ENCODE assay signal across 8 cellular contexts in genomic region chr4:184734758-184735157, GRCh38. TPM values are rescaled to one million over a fixed set of nuclear protein-coding genes. Genes with fewer than 3 reads are reported as not detected.
DNase-seq lines count a peak whose midpoint lies in the region; ATAC-seq and TF ChIP-seq lines count a peak whose summit lies in the region.

No MANE protein-coding gene starts in this region.

- no peak for TF ChIP-seq POLR2A in sigmoid colon (IDR thresholded peaks at IDR 0.05)

- peaks cover 24% of the 10 kb centered on the region for H3K79me2 ChIP-seq in fibroblast of lung (ENCODE audit: control insufficient read depth, insufficient read depth, low read length)

- H3K27me3 ChIP-seq in SJSA1 (replicated peaks) (no peaks in the 10 kb centered on the region), fibroblast of lung (ENCODE audit: control insufficient read depth, insufficient read depth, low read length) (no peaks in the 10 kb centered on the region), sigmoid colon (no peaks in the 10 kb centered on the region)

- no peaks in the 10 kb centered on the region for H4K20me1 ChIP-seq in fibroblast of lung (ENCODE audit: control insufficient read depth, extremely low read depth, insufficient read depth, low read length)

- in situ Hi-C loops in KBM-7 (cut with MboI; ENCODE audit: low pct_unique_long_range_greater_than_20kb, low sequenced_read_pairs): loop anchor here (25.0 kb wide), 1 partner anchor 378 kb away; no protein-coding TSS in a partner anchor

- no peak for TF ChIP-seq EP300 in sigmoid colon (IDR thresholded peaks at IDR 0.05)

- intact Hi-C loops in sigmoid colon (cut with DNase I): loop anchor here (2.0 kb wide), 1 partner anchor 86 kb away; the partner anchor contains the start of genes CASP3 and PRIMPOL

- H3K9me3 ChIP-seq in HEK293 (ENCODE audit: control insufficient read depth, insufficient read depth, low read depth, low read length) (no peaks in the 10 kb centered on the region), SJSA1 (replicated peaks) (0 out of 2 replicates have a peak, but pooled peaks cover 3% of the 10 kb centered on the region), fibroblast of lung (ENCODE audit: control insufficient read depth, insufficient read depth, low read depth, low read length) (no peaks in the 10 kb centered on the region), sigmoid colon (no peaks in the 10 kb centered on the region)

- 22 to 47% methylated on average over 6 of the region's 6 CpGs for WGBS in sigmoid colon, 2 donors

- H3K27ac ChIP-seq in HEK293 (ENCODE audit: extremely low read depth, low read depth, low read length) (no peak overlapping the region), SJSA1 (no peak overlapping the region), fibroblast of lung (ENCODE audit: insufficient read depth, low read length) (peak overlapping the region; percentile 41), sigmoid colon (peak overlapping the region in 1 of 4 donors; percentile 68)

- no peak for ATAC-seq in GM18498 (IDR thresholded peaks at IDR 0.05; ENCODE audit: unreplicated experiment)
- ATAC-seq in GM18502 (IDR thresholded peaks at IDR 0.05; ENCODE audit: poor library complexity, unreplicated experiment): no peak
- ATAC-seq in HG02763 (IDR thresholded peaks at IDR 0.05; ENCODE audit: unreplicated experiment): no peak

- H3K9ac ChIP-seq in fibroblast of lung (ENCODE audit: insufficient read depth, low read length): no peak overlapping the region

- TF ChIP-seq CTCF in HEK293 (tag by site-specific recombination; IDR thresholded peaks at IDR 0.05) (no peak), fibroblast of lung (conservative IDR thresholded peaks at IDR 0.05 in 1 of 2, IDR thresholded peaks at IDR 0.05 in 1 of 2; ENCODE audit: low read depth in 1 of 2, low read length in 2 of 2) (no peak), sigmoid colon (IDR thresholded peaks at IDR 0.05) (no peak)

- peak overlapping the region; percentile 98 for H2AFZ ChIP-seq in fibroblast of lung (ENCODE audit: low read length)

- DNase-seq in SJSA1 (ENCODE audit: low read depth in 1 of 2, low spot score in 2 of 2): no peak
- DNase-seq in fibroblast of lung (ENCODE audit: low read depth in 2 of 2): no peak
- DNase-seq in sigmoid colon: no peak
- DNase-seq in KBM-7: no peak

- H3K4me3 ChIP-seq in HEK293 (ENCODE audit: low read depth, low read length) (peak overlapping the region; percentile 28), SJSA1 (peak overlapping the region; percentile 88), fibroblast of lung (replicated peaks in 1 of 4; ENCODE audit: control extremely low read depth in 1 of 4, insufficient read depth in 1 of 4, low read depth in 3 of 4, low read length in 4 of 4) (peak overlapping the region; percentile 83 to 98 (median 90)), sigmoid colon (peak overlapping the region in 3 of 4 donors; percentile 48 to 74 (median 67))

- H3K4me2 ChIP-seq in fibroblast of lung (ENCODE audit: extremely low read depth, insufficient read depth, low read length): peak overlapping the region; percentile 97

- CTCF ChIA-PET in HEK293 (lab: Yijun Ruan, JAX): interaction anchor here (0.5 to 1.8 kb wide), 4 partner anchors 7 to 361 kb away, joined by 3 to 9 read pairs (median 5); no protein-coding TSS in a partner anchor

- H3K4me1 ChIP-seq in HEK293 (ENCODE audit: control insufficient read depth, insufficient read depth, low read length) (0 out of 2 replicates have a peak, but pooled peaks cover 2% of the 10 kb centered on the region), SJSA1 (replicated peaks) (peaks cover 24% of the 10 kb centered on the region), fibroblast of lung (ENCODE audit: control insufficient read depth, extremely low read depth, insufficient read depth, low read length) (peaks cover 2% of the 10 kb centered on the region), sigmoid colon (peaks cover 3 to 17% (median 11%) of the 10 kb centered on the region in 4 donors)

- peaks cover 0 to 16% of the 10 kb centered on the region in 2 experiments; a peak in 2 of 3 replicates for H3K36me3 ChIP-seq in HEK293 (ENCODE audit: control insufficient read depth in 2 of 2, insufficient read depth in 1 of 2, low read length in 2 of 2)
- H3K36me3 ChIP-seq in SJSA1: peaks cover 23% of the 10 kb centered on the region
- H3K36me3 ChIP-seq in fibroblast of lung (ENCODE audit: control insufficient read depth, insufficient read depth, low read length): no peaks in the 10 kb centered on the region
- no peaks in the 10 kb centered on the region for H3K36me3 ChIP-seq in sigmoid colon

- POLR2A ChIA-PET in HEK293 (lab: Yijun Ruan, JAX): interaction anchor here (0.9 to 2.8 kb wide), 15 partner anchors 11 to 471 kb away, joined by 3 to 24 read pairs (median 5); partner anchors contain the start of genes CASP3, IRF2, PRIMPOL and SLC25A4

TF ChIP-seq in HEK293, 187 proteins besides CTCF, POLR2A, EP300 and RAD21:
- TF ChIP-seq ZNF121 (tag by site-specific recombination; IDR thresholded peaks at IDR 0.05) (no peak), PRDM10 (tag by site-specific recombination; IDR thresholded peaks at IDR 0.05) (peak; percentile 79)

RNA-seq across cellular contexts. Expression of gene CENPU, which starts 0.9 kb away (rescaled TPM):
- 106 and 111 TPM in 2 replicates for total RNA-seq in SJSA1 (2014; rRNA removed; shearing (Covaris generic))
- total RNA-seq in fibroblast of lung (1.8 and 6.4 TPM in 2 replicates), sigmoid colon (1 to 10 TPM in 2 of 4 donors, under 1 TPM in 1, not detected in 1; 0.95 to 1.4 (median 1.3) TPM)
- polyA plus RNA-seq in fibroblast of lung (15.5 and 26.9 TPM in 2 replicates), sigmoid colon (10 to 100 TPM in 1 of 3 donors, 1 to 10 TPM in 2; 4.2 to 14.4 (median 5.1) TPM)
- 10.2 and 20.0 TPM in 2 replicates for polyA plus RNA-seq in fibroblast of lung (2012)
- 2.6 TPM in 1 of 2 replicates, not detected in the other for polyA minus RNA-seq in fibroblast of lung (ENCODE audit: low replicate concordance)

Comparison
In these comparisons a context has a peak if more than half of its experiments do, and no peak if none do; other contexts are left out.
1. H3K4me3 ChIP-seq: peak in every context shown above with its lines; median percentile 90 in fibroblast of lung; 88 in SJSA1; 67 in sigmoid colon; 28 in HEK293.
2. RNA of gene CENPU, which starts 0.9 kb away (total RNA-seq): 106 to 111 TPM in SJSA1; 1.8 to 6.4 TPM in fibroblast of lung and 0.95 to 1.4 TPM in sigmoid colon; every median in the first group is over 10 times any median in the second.